Comparison of ENCODE assay signal across 21 cellular contexts in genomic region chr3:37752661-37753055, GRCh38.
"Had no signal": no experiment of that assay in that cellular context is flagged by ENCODE, and none has a peak within 500 bp of the region (broad histone marks: within the 10 kb centered on the region; RNA-seq: fewer than 3 reads in every experiment).

No MANE protein-coding gene starts in this region.

- H3K9me3 Mint-ChIP-seq: activated CD8-positive, alpha-beta T cell treated with anti-CD3 and anti-CD28 coated beads for 36 hours; activated naive CD8-positive, alpha-beta T cell treated with anti-CD3 and anti-CD28 coated beads, Interleukin-2, amount 10 ng/mL, durations not matched to agents 7 days and 5 days; activated T-helper 17 cell treated with anti-CD3 and anti-CD28 coated beads, Interleukin-2, amount 50 U/mL, for 72 hours; endodermal cell; natural killer cell had no signal

- H3K4me1 ChIP-seq: foreskin keratinocyte, spleen had no signal

- H3K4me3 ChIP-seq: dorsolateral prefrontal cortex, lung, spleen had no signal

- ATAC-seq: activated T-helper 17 cell treated with anti-CD3 and anti-CD28 coated beads, Interleukin-2, amount 50 U/mL, for 72 hours; left lobe of liver; natural killer cell; stimulated activated memory B cell treated with anti-CD40 and anti-IgM and Interleukin-4, amounts not matched to agents 10 μg/mL and 1 μg/mL and 100 μg/mL, for 72 hours had no signal

- H3K27me3 ChIP-seq: dorsolateral prefrontal cortex had no signal

- H3K9me3 ChIP-seq: spleen had no signal

- H3K27ac ChIP-seq: dorsolateral prefrontal cortex, foreskin keratinocyte, spleen had no signal

- H3K27ac Mint-ChIP-seq: activated CD8-positive, alpha-beta T cell treated with anti-CD3 and anti-CD28 coated beads for 36 hours; activated naive CD8-positive, alpha-beta T cell treated with anti-CD3 and anti-CD28 coated beads, Interleukin-2, amount 10 ng/mL, durations not matched to agents 7 days and 5 days; activated T-helper 17 cell treated with anti-CD3 and anti-CD28 coated beads, Interleukin-2, amount 50 U/mL, for 72 hours; endodermal cell; natural killer cell; stimulated activated memory B cell treated with anti-CD40 and anti-IgM and Interleukin-4, amounts not matched to agents 10 μg/mL and 1 μg/mL and 100 μg/mL, for 72 hours had no signal

- H3K4me1 Mint-ChIP-seq: activated T-helper 17 cell treated with anti-CD3 and anti-CD28 coated beads, Interleukin-2, amount 50 U/mL, for 72 hours; endodermal cell; natural killer cell; stimulated activated memory B cell treated with anti-CD40 and anti-IgM and Interleukin-4, amounts not matched to agents 10 μg/mL and 1 μg/mL and 100 μg/mL, for 72 hours had no signal

- H3K36me3 Mint-ChIP-seq: activated naive CD8-positive, alpha-beta T cell treated with anti-CD3 and anti-CD28 coated beads, Interleukin-2, amount 10 ng/mL, durations not matched to agents 7 days and 5 days; natural killer cell; stimulated activated memory B cell treated with anti-CD40 and anti-IgM and Interleukin-4, amounts not matched to agents 10 μg/mL and 1 μg/mL and 100 μg/mL, for 72 hours had no signal

- DNase-seq: activated CD4-positive, alpha-beta T cell treated with anti-CD3 and anti-CD28 coated beads for 48 hours; activated CD4-positive, CD25-positive, alpha-beta regulatory T cell; activated CD8-positive, alpha-beta T cell treated with anti-CD3 and anti-CD28 coated beads for 36 hours; activated naive CD4-positive, alpha-beta T cell; activated naive CD8-positive, alpha-beta T cell treated with anti-CD3 and anti-CD28 coated beads, Interleukin-2, amount 10 ng/mL, durations not matched to agents 7 days and 5 days; activated T-cell treated with anti-CD3 and anti-CD28 coated beads, Interleukin-2, amount 50 U/mL, for 1 hour; amygdala; dorsolateral prefrontal cortex; hypothalamus; islet precursor cell; natural killer cell; occipital lobe; posterior cingulate gyrus; spleen; stimulated activated CD4-positive, alpha-beta T cell treated with anti-CD3 and anti-CD28 coated beads, Interleukin-4, amount 100 ng/mL, for 4 hours had no signal

- H3K4me3 Mint-ChIP-seq: activated CD8-positive, alpha-beta T cell treated with anti-CD3 and anti-CD28 coated beads for 36 hours; activated naive CD8-positive, alpha-beta T cell treated with anti-CD3 and anti-CD28 coated beads, Interleukin-2, amount 10 ng/mL, durations not matched to agents 7 days and 5 days; activated T-helper 17 cell treated with anti-CD3 and anti-CD28 coated beads, Interleukin-2, amount 50 U/mL, for 72 hours; endodermal cell; natural killer cell; stimulated activated memory B cell treated with anti-CD40 and anti-IgM and Interleukin-4, amounts not matched to agents 10 μg/mL and 1 μg/mL and 100 μg/mL, for 72 hours had no signal
